1 cellular context compared by ENCODE assay signal in the genomic region with DNA sequence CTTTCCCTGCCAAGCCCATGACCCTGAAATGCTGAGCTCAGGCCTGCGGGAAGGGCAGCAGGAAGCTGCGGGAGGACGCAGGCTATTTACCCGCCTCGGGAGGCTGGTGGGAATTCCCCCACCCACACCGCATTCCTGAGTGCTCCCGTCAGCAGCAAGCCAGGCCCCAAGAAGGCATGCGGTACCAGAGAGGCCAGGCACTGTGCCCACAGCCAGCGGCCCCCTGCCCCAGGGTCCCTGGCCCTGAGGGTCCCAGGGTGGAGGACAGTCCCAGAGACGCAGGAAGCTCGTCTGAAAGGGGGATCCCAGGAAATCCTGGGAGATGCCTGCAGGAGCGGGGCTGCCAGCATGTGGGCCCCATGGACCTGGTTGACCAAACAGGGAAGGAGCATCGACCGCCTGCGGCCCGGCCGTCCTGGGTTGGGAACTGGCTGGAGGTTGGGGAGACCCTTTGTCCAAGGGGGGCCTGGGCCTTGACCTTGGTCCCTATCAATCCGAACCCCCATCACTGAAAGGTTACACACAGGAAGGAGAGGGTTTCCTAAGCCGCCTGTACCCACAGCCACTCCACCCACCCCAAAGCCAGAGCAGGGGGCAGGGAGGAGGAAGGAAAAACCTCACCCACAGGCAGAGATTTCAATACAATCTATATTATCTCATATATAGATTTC.
TF ChIP-seq lines count a peak whose summit lies in the region.

No MANE protein-coding gene starts in this region.

TF ChIP-seq in HepG2, 621 proteins besides CTCF, POLR2A, EP300 and RAD21 (continued from another document and continues in another):
- TF ChIP-seq PATZ1 (CRISPR knock-in tag; IDR thresholded peaks at IDR 0.05): peak; percentile 90
- TF ChIP-seq MTF1 (CRISPR knock-in tag; IDR thresholded peaks at IDR 0.05): no peak
- no peak for TF ChIP-seq PAF1 (CRISPR knock-in tag; IDR thresholded peaks at IDR 0.05)
- TF ChIP-seq ZBTB7B (CRISPR knock-in tag; IDR thresholded peaks at IDR 0.05): peak; percentile 51; the same call in 1 of the 2 replicates
- no peak for TF ChIP-seq ZNF12 (CRISPR knock-in tag; IDR thresholded peaks at IDR 0.05)
- TF ChIP-seq IRF1 (CRISPR knock-in tag; IDR thresholded peaks at IDR 0.05; ENCODE audit: low read depth): no peak
- TF ChIP-seq NFRKB (IDR thresholded peaks at IDR 0.05): no peak
- TF ChIP-seq, protein P1, sequence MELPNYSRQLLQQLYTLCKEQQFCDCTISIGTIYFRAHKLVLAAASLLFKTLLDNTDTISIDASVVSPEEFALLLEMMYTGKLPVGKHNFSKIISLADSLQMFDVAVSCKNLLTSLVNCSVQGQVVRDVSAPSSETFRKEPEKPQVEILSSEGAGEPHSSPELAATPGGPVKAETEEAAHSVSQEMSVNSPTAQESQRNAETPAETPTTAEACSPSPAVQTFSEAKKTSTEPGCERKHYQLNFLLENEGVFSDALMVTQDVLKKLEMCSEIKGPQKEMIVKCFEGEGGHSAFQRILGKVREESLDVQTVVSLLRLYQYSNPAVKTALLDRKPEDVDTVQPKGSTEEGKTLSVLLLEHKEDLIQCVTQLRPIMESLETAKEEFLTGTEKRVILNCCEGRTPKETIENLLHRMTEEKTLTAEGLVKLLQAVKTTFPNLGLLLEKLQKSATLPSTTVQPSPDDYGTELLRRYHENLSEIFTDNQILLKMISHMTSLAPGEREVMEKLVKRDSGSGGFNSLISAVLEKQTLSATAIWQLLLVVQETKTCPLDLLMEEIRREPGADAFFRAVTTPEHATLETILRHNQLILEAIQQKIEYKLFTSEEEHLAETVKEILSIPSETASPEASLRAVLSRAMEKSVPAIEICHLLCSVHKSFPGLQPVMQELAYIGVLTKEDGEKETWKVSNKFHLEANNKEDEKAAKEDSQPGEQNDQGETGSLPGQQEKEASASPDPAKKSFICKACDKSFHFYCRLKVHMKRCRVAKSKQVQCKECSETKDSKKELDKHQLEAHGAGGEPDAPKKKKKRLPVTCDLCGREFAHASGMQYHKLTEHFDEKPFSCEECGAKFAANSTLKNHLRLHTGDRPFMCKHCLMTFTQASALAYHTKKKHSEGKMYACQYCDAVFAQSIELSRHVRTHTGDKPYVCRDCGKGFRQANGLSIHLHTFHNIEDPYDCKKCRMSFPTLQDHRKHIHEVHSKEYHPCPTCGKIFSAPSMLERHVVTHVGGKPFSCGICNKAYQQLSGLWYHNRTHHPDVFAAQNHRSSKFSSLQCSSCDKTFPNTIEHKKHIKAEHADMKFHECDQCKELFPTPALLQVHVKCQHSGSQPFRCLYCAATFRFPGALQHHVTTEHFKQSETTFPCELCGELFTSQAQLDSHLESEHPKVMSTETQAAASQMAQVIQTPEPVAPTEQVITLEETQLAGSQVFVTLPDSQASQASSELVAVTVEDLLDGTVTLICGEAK (IDR thresholded peaks at IDR 0.05): no peak
- TF ChIP-seq, protein P1 (CRISPR knock-in tag; IDR thresholded peaks at IDR 0.05): no peak; the same call in 1 of the 2 replicates
- TF ChIP-seq FOXO4 (CRISPR knock-in tag; conservative IDR thresholded peaks at IDR 0.05): 0 out of 2 replicates have a peak, but pooled peaks have one; percentile 91
- TF ChIP-seq, protein P2, sequence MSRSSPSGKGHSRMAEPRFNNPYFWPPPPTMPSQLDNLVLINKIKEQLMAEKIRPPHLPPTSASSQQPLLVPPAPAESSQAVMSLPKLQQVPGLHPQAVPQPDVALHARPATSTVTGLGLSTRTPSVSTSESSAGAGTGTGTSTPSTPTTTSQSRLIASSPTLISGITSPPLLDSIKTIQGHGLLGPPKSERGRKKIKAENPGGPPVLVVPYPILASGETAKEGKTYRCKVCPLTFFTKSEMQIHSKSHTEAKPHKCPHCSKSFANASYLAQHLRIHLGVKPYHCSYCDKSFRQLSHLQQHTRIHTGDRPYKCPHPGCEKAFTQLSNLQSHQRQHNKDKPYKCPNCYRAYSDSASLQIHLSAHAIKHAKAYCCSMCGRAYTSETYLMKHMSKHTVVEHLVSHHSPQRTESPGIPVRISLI (CRISPR knock-in tag; IDR thresholded peaks at IDR 0.05; ENCODE audit: borderline replicate concordance): no peak
- TF ChIP-seq, protein P3, sequence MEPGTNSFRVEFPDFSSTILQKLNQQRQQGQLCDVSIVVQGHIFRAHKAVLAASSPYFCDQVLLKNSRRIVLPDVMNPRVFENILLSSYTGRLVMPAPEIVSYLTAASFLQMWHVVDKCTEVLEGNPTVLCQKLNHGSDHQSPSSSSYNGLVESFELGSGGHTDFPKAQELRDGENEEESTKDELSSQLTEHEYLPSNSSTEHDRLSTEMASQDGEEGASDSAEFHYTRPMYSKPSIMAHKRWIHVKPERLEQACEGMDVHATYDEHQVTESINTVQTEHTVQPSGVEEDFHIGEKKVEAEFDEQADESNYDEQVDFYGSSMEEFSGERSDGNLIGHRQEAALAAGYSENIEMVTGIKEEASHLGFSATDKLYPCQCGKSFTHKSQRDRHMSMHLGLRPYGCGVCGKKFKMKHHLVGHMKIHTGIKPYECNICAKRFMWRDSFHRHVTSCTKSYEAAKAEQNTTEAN (CRISPR knock-in tag; conservative IDR thresholded peaks at IDR 0.05): peak; percentile 57; the same call in 1 of the 2 replicates
- TF ChIP-seq KDM2A (CRISPR knock-in tag; IDR thresholded peaks at IDR 0.05; ENCODE audit: borderline replicate concordance, low read depth): peak; percentile 90
- TF ChIP-seq ZNF546 (CRISPR knock-in tag; conservative IDR thresholded peaks at IDR 0.05): no peak
- TF ChIP-seq ZNF446 (CRISPR knock-in tag; IDR thresholded peaks at IDR 0.05): no peak
- 0 out of 2 replicates have a peak, but pooled peaks have one; percentile 65 for TF ChIP-seq FOXK1 (CRISPR knock-in tag; IDR thresholded peaks at IDR 0.05; ENCODE audit: borderline replicate concordance, low read depth)
- no peak for TF ChIP-seq TBP (CRISPR knock-in tag; IDR thresholded peaks at IDR 0.05)
- no peak for TF ChIP-seq PPARG (CRISPR knock-in tag; conservative IDR thresholded peaks at IDR 0.05)
- no peak for TF ChIP-seq ZNF747 (CRISPR knock-in tag; IDR thresholded peaks at IDR 0.05; ENCODE audit: borderline replicate concordance)
- TF ChIP-seq ZNF430 (CRISPR knock-in tag; IDR thresholded peaks at IDR 0.05): peak; percentile 68; the same call in 1 of the 2 replicates
- TF ChIP-seq, protein P4, sequence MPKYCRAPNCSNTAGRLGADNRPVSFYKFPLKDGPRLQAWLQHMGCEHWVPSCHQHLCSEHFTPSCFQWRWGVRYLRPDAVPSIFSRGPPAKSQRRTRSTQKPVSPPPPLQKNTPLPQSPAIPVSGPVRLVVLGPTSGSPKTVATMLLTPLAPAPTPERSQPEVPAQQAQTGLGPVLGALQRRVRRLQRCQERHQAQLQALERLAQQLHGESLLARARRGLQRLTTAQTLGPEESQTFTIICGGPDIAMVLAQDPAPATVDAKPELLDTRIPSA (CRISPR knock-in tag; IDR thresholded peaks at IDR 0.05; ENCODE audit: borderline replicate concordance): no peak
- TF ChIP-seq ZNF713 (CRISPR knock-in tag; IDR thresholded peaks at IDR 0.05): no peak
- peak; percentile 73; the same call in 1 of the 2 replicates for TF ChIP-seq FOXC1 (CRISPR knock-in tag; IDR thresholded peaks at IDR 0.05; ENCODE audit: borderline replicate concordance)
- TF ChIP-seq, protein P5, sequence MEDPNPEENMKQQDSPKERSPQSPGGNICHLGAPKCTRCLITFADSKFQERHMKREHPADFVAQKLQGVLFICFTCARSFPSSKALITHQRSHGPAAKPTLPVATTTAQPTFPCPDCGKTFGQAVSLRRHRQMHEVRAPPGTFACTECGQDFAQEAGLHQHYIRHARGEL (CRISPR knock-in tag; IDR thresholded peaks at IDR 0.05): no peak
- no peak for TF ChIP-seq MXD4 (CRISPR knock-in tag; IDR thresholded peaks at IDR 0.05)
- no peak for TF ChIP-seq HMGXB3 (CRISPR knock-in tag; IDR thresholded peaks at IDR 0.05; ENCODE audit: borderline replicate concordance)
- no peak for TF ChIP-seq ZNF660 (CRISPR knock-in tag; IDR thresholded peaks at IDR 0.05; ENCODE audit: borderline replicate concordance, low read depth)
- no peak for TF ChIP-seq ZNF841 (CRISPR knock-in tag; IDR thresholded peaks at IDR 0.05; ENCODE audit: borderline replicate concordance)
- no peak; the same call in 1 of the 2 replicates for TF ChIP-seq MIER3 (CRISPR knock-in tag; IDR thresholded peaks at IDR 0.05; ENCODE audit: borderline replicate concordance)
- TF ChIP-seq JARID2 (CRISPR knock-in tag; IDR thresholded peaks at IDR 0.05; ENCODE audit: insufficient replicate concordance): no peak
- no peak for TF ChIP-seq GTF3A (CRISPR knock-in tag; conservative IDR thresholded peaks at IDR 0.05)
